ENCODE assay signal across 6 cellular contexts in the genomic region with DNA sequence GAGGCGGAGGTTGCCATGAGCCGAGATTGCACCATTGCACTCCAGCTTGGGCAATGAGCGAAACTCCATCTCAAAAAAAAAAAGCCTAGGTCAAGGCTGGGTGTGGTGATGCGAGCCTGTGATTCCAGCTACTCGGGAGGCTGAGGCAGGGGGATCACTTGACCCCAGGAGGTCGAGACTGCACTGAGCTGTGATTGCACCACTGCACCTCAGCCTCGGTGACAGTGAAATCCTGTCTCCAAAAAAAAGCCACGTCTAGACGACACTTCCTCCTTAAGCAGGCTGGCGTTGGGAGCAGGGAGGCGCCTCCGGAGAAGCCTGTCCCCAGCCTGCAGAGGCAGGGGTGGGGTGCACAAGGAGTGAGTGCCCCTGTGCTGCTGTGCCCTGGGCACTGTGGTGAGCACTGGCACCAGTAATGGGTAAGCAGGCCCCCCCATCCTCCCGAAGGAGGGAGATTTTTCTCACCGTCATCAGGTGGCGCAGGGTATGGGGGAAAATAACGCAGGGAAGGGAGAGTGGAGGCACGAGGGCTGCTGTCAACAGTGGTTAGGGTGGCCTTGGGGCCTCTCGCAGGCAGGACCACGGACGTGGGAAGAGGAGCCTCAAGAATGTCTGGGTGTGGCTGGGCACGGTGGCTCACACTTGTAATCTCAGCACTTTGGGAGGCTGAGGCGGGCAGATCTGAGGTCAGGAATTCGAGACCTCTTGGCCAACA. TPM values are rescaled to one million over a fixed set of nuclear protein-coding genes. Genes with fewer than 3 reads are reported as not detected.
A peak's percentile ranks its signal among the peaks of the same experiment; 100 is the strongest.
DNase-seq lines count a peak whose midpoint lies in the region; ATAC-seq, FAIRE-seq and TF ChIP-seq lines count a peak whose summit lies in the region.

No MANE protein-coding gene starts in this region.

- intact Hi-C loops in activated T-helper 1 cell treated with anti-CD3 and anti-CD28 coated beads, Interleukin-12 subunit alpha, Interleukin-12 subunit beta, Interleukin-2, Interleukin-4 antibody, amounts not matched to agents 30 ng/mL and 10 ng/mL and 1 ng/mL, durations not matched to agents 14 hours and 24 hours and 36 hours (cut with micrococcal nuclease), result loop anchor here (1.0 to 2.0 kb wide), 5 partner anchors 8 to 177 kb away; no protein-coding TSS in a partner anchor

- ATAC-seq in HG03521 (IDR thresholded peaks at IDR 0.05; ENCODE audit: unreplicated experiment), result no peak

- H3K4me3 Mint-ChIP-seq in activated T-helper 1 cell treated with anti-CD3 and anti-CD28 coated beads, Interleukin-12 subunit alpha, Interleukin-12 subunit beta, Interleukin-2, Interleukin-4 antibody, amounts not matched to agents 30 ng/mL and 10 ng/mL and 1 ng/mL, durations not matched to agents 14 hours and 24 hours and 36 hours, result peak overlapping the region; percentile 70

- H3K27ac Mint-ChIP-seq in activated T-helper 1 cell treated with anti-CD3 and anti-CD28 coated beads, Interleukin-12 subunit alpha, Interleukin-12 subunit beta, Interleukin-2, Interleukin-4 antibody, amounts not matched to agents 30 ng/mL and 10 ng/mL and 1 ng/mL, durations not matched to agents 14 hours and 24 hours and 36 hours, result peak overlapping the region; percentile 90

- DNase-seq in MV-4-11 (lab: John Stamatoyannopoulos, UW) (peak; percentile 67), NCI-H2196 treated with DMSO at 0.1 percent for 48 hours (lab: John Stamatoyannopoulos, UW; ENCODE audit: unreplicated experiment) (no peak), GM12892 (ENCODE audit: insufficient read length) (no peak)
- DNase-seq in activated T-helper 1 cell treated with anti-CD3 and anti-CD28 coated beads, Interleukin-12 subunit alpha, Interleukin-12 subunit beta, Interleukin-2, Interleukin-4 antibody, amounts not matched to agents 30 ng/mL and 10 ng/mL and 1 ng/mL, durations not matched to agents 14 hours and 24 hours and 36 hours (ENCODE audit: low spot score), result no peak
- peak; percentile 71 for DNase-seq in stimulated activated CD4-positive, alpha-beta T cell treated with anti-CD3 and anti-CD28 coated beads, Interleukin-4, amount 100 ng/mL, for 24 hours

- no peaks in the 10 kb centered on the region for H3K27me3 Mint-ChIP-seq in activated T-helper 1 cell treated with anti-CD3 and anti-CD28 coated beads, Interleukin-12 subunit alpha, Interleukin-12 subunit beta, Interleukin-2, Interleukin-4 antibody, amounts not matched to agents 30 ng/mL and 10 ng/mL and 1 ng/mL, durations not matched to agents 14 hours and 24 hours and 36 hours (ENCODE audit: insufficient read depth)

- FAIRE-seq in GM12892 (lab: Jason Lieb, UNC), result no peak

- TF ChIP-seq POLR2A in GM12892 (IDR thresholded peaks at IDR 0.05; ENCODE audit: low read depth, low read length), result no peak; the same call in 1 of the 2 replicates

- H3K4me1 Mint-ChIP-seq in activated T-helper 1 cell treated with anti-CD3 and anti-CD28 coated beads, Interleukin-12 subunit alpha, Interleukin-12 subunit beta, Interleukin-2, Interleukin-4 antibody, amounts not matched to agents 30 ng/mL and 10 ng/mL and 1 ng/mL, durations not matched to agents 14 hours and 24 hours and 36 hours (ENCODE audit: low read depth), result peaks cover 34% of the 10 kb centered on the region

- H3K36me3 Mint-ChIP-seq in activated T-helper 1 cell treated with anti-CD3 and anti-CD28 coated beads, Interleukin-12 subunit alpha, Interleukin-12 subunit beta, Interleukin-2, Interleukin-4 antibody, amounts not matched to agents 30 ng/mL and 10 ng/mL and 1 ng/mL, durations not matched to agents 14 hours and 24 hours and 36 hours (ENCODE audit: low read depth), result peaks cover 54% of the 10 kb centered on the region

- no peaks in the 10 kb centered on the region for H3K9me3 Mint-ChIP-seq in activated T-helper 1 cell treated with anti-CD3 and anti-CD28 coated beads, Interleukin-12 subunit alpha, Interleukin-12 subunit beta, Interleukin-2, Interleukin-4 antibody, amounts not matched to agents 30 ng/mL and 10 ng/mL and 1 ng/mL, durations not matched to agents 14 hours and 24 hours and 36 hours

RNA-seq across cellular contexts. Expression of a gene that starts 0.7 kb away (rescaled TPM):
- total RNA-seq in activated T-helper 1 cell treated with anti-CD3 and anti-CD28 coated beads, Interleukin-12 subunit alpha, Interleukin-12 subunit beta, Interleukin-2, Interleukin-4 antibody, amounts not matched to agents 30 ng/mL and 10 ng/mL and 1 ng/mL, durations not matched to agents 14 hours and 24 hours and 36 hours, result 64.4 and 64.9 TPM in 2 replicates
- polyA plus RNA-seq in GM12892 (2012; ENCODE audit: missing spikeins), result 11.0 TPM

RNA-seq across cellular contexts. Expression of a gene that starts 6.0 kb away (rescaled TPM):
- 234 and 250 TPM in 2 replicates for total RNA-seq in activated T-helper 1 cell treated with anti-CD3 and anti-CD28 coated beads, Interleukin-12 subunit alpha, Interleukin-12 subunit beta, Interleukin-2, Interleukin-4 antibody, amounts not matched to agents 30 ng/mL and 10 ng/mL and 1 ng/mL, durations not matched to agents 14 hours and 24 hours and 36 hours
- polyA plus RNA-seq in GM12892 (2012; ENCODE audit: missing spikeins), result 61.1 TPM

RNA-seq across cellular contexts. Expression of a gene that starts 7.5 kb away (rescaled TPM):
- 371 and 377 TPM in 2 replicates for total RNA-seq in activated T-helper 1 cell treated with anti-CD3 and anti-CD28 coated beads, Interleukin-12 subunit alpha, Interleukin-12 subunit beta, Interleukin-2, Interleukin-4 antibody, amounts not matched to agents 30 ng/mL and 10 ng/mL and 1 ng/mL, durations not matched to agents 14 hours and 24 hours and 36 hours
- polyA plus RNA-seq in GM12892 (2012; ENCODE audit: missing spikeins), result 129 TPM

RNA-seq across cellular contexts. Expression of a gene that starts 9.7 kb away (rescaled TPM):
- 8.2 and 8.5 TPM in 2 replicates for total RNA-seq in activated T-helper 1 cell treated with anti-CD3 and anti-CD28 coated beads, Interleukin-12 subunit alpha, Interleukin-12 subunit beta, Interleukin-2, Interleukin-4 antibody, amounts not matched to agents 30 ng/mL and 10 ng/mL and 1 ng/mL, durations not matched to agents 14 hours and 24 hours and 36 hours
- 16.8 TPM for polyA plus RNA-seq in GM12892 (2012; ENCODE audit: missing spikeins)

RNA-seq across cellular contexts. Expression of a gene that starts 26.1 kb away (rescaled TPM):
- total RNA-seq in activated T-helper 1 cell treated with anti-CD3 and anti-CD28 coated beads, Interleukin-12 subunit alpha, Interleukin-12 subunit beta, Interleukin-2, Interleukin-4 antibody, amounts not matched to agents 30 ng/mL and 10 ng/mL and 1 ng/mL, durations not matched to agents 14 hours and 24 hours and 36 hours, result 64.1 and 70.5 TPM in 2 replicates
- polyA plus RNA-seq in GM12892 (2012; ENCODE audit: missing spikeins), result 58.7 TPM

Comparison
In these comparisons a context has a peak if more than half of its experiments do, and no peak if none do; other contexts are left out.
1. DNase-seq: peak in MV-4-11 (single experiment) and stimulated activated CD4-positive, alpha-beta T cell treated with anti-CD3 and anti-CD28 coated beads, Interleukin-4, amount 100 ng/mL, for 24 hours (single experiment); none in activated T-helper 1 cell treated with anti-CD3 and anti-CD28 coated beads, Interleukin-12 subunit alpha, Interleukin-12 subunit beta, Interleukin-2, Interleukin-4 antibody, amounts not matched to agents 30 ng/mL and 10 ng/mL and 1 ng/mL, durations not matched to agents 14 hours and 24 hours and 36 hours (single experiment), NCI-H2196 treated with DMSO at 0.1 percent for 48 hours (single experiment) and GM12892 (single experiment).